8 cellular contexts compared by ENCODE assay signal in genomic region chr4:40551568-40552136, GRCh38.
A peak's percentile ranks its signal among the peaks of the same experiment; 100 is the strongest.
DNase-seq lines count a peak whose midpoint lies in the region; ATAC-seq, FAIRE-seq and TF ChIP-seq lines count a peak whose summit lies in the region.
"Not testable (repeated sequence)": the region's sequence is repeated elsewhere in the genome, so short reads cannot be mapped to it uniquely, and the experiment has no call there.

No MANE protein-coding gene starts in this region.

- not testable (repeated sequence) for TF ChIP-seq POLR2A in stomach (IDR thresholded peaks at IDR 0.05)

- not testable (repeated sequence) for H3K9me3 ChIP-seq in BLaER1; SU-DHL-6 (ENCODE audit: insufficient read depth, low read length); hepatocyte (ENCODE audit: low read depth); pancreas; stomach

- peak overlapping the region; percentile 84 for H3K4me3 Mint-ChIP-seq in activated T-helper 1 cell treated with anti-CD3 and anti-CD28 coated beads, Interleukin-12 subunit alpha, Interleukin-12 subunit beta, Interleukin-2, Interleukin-4 antibody, amounts not matched to agents 30 ng/mL and 10 ng/mL and 1 ng/mL, durations not matched to agents 14 hours and 24 hours and 36 hours
- peak overlapping the region; percentile 65 for H3K4me3 Mint-ChIP-seq in central memory CD8-positive, alpha-beta T cell

- not testable (repeated sequence) for FAIRE-seq in pancreas (lab: Jason Lieb, UNC)

- H3K4me1 ChIP-seq in BLaER1 (peaks cover 29% of the 10 kb centered on the region), hepatocyte (ENCODE audit: insufficient read depth) (peaks cover 30% of the 10 kb centered on the region), pancreas (peaks cover 20 to 37% (median 25%) of the 10 kb centered on the region in 3 donors), stomach (peaks cover 28 to 73% (median 32%) of the 10 kb centered on the region in 4 donors)

- H3K9me2 ChIP-seq in SU-DHL-6 (replicated peaks; ENCODE audit: insufficient read depth, low read length); hepatocyte (replicated peaks; ENCODE audit: insufficient read depth): not testable (repeated sequence)

- intact Hi-C loops in activated T-helper 1 cell treated with anti-CD3 and anti-CD28 coated beads, Interleukin-12 subunit alpha, Interleukin-12 subunit beta, Interleukin-2, Interleukin-4 antibody, amounts not matched to agents 30 ng/mL and 10 ng/mL and 1 ng/mL, durations not matched to agents 14 hours and 24 hours and 36 hours (cut with micrococcal nuclease) = loop anchor here (1.0 to 5.0 kb wide), 7 partner anchors 25 to 235 kb away; no protein-coding TSS in a partner anchor
- intact Hi-C loops in pancreas (cut with DNase I); stomach (cut with DNase I; ENCODE audit: low total_unique reads): not testable (repeated sequence)

- ATAC-seq in central memory CD8-positive, alpha-beta T cell (replicated peaks; ENCODE audit: extremely low read depth, poor library complexity, severe bottlenecking) = not testable (repeated sequence)
- ATAC-seq in pancreas = peak; percentile 2 to 31 (median 8)

- not testable (repeated sequence) for H3K27me3 ChIP-seq in BLaER1; SU-DHL-6 (ENCODE audit: low read length); hepatocyte; pancreas; stomach

- not testable (repeated sequence) for H3K79me2 ChIP-seq in SU-DHL-6 (ENCODE audit: insufficient read depth, low read length)
- H3K79me2 ChIP-seq in hepatocyte = peaks cover 53% of the 10 kb centered on the region

- TF ChIP-seq EP300 in stomach (IDR thresholded peaks at IDR 0.05) = not testable (repeated sequence)

- peaks cover 65% of the 10 kb centered on the region for H3K4me1 Mint-ChIP-seq in activated T-helper 1 cell treated with anti-CD3 and anti-CD28 coated beads, Interleukin-12 subunit alpha, Interleukin-12 subunit beta, Interleukin-2, Interleukin-4 antibody, amounts not matched to agents 30 ng/mL and 10 ng/mL and 1 ng/mL, durations not matched to agents 14 hours and 24 hours and 36 hours (ENCODE audit: low read depth)
- H3K4me1 Mint-ChIP-seq in central memory CD8-positive, alpha-beta T cell = peaks cover 11% of the 10 kb centered on the region

- H3K4me2 ChIP-seq in BLaER1 (peak overlapping the region; percentile 79), SU-DHL-6 (ENCODE audit: low read depth, low read length, poor library complexity, severe bottlenecking) (peak overlapping the region; percentile 31), hepatocyte (peak overlapping the region; percentile 71)

- not testable (repeated sequence) for TF ChIP-seq CTCF in SU-DHL-6 (IDR thresholded peaks at IDR 0.05; ENCODE audit: insufficient read depth, low read length, poor library complexity, severe bottlenecking); hepatocyte (IDR thresholded peaks at IDR 0.05; ENCODE audit: poor library complexity); pancreas (IDR thresholded peaks at IDR 0.05); stomach (IDR thresholded peaks at IDR 0.05)

- H3F3A ChIP-seq in SU-DHL-6 (ENCODE audit: insufficient read depth) = not testable (repeated sequence)

- not testable (repeated sequence) for H4K20me1 ChIP-seq in BLaER1; SU-DHL-6 (ENCODE audit: low read depth, low read length); hepatocyte (ENCODE audit: insufficient read depth, poor library complexity, severe bottlenecking)

- not testable (repeated sequence) for H3K36me3 Mint-ChIP-seq in activated T-helper 1 cell treated with anti-CD3 and anti-CD28 coated beads, Interleukin-12 subunit alpha, Interleukin-12 subunit beta, Interleukin-2, Interleukin-4 antibody, amounts not matched to agents 30 ng/mL and 10 ng/mL and 1 ng/mL, durations not matched to agents 14 hours and 24 hours and 36 hours (ENCODE audit: low read depth); central memory CD8-positive, alpha-beta T cell (ENCODE audit: insufficient read depth)

- peak overlapping the region; percentile 35; the same call in 1 of the 2 replicates for H3K9ac ChIP-seq in BLaER1
- not testable (repeated sequence) for H3K9ac ChIP-seq in SU-DHL-6 (ENCODE audit: low read length)

- DNase-seq in HT-29 (ENCODE audit: low spot score) (peak; percentile 32), pancreas (peak in 1 of 6 donors; percentile 26)
- DNase-seq in activated T-helper 1 cell treated with anti-CD3 and anti-CD28 coated beads, Interleukin-12 subunit alpha, Interleukin-12 subunit beta, Interleukin-2, Interleukin-4 antibody, amounts not matched to agents 30 ng/mL and 10 ng/mL and 1 ng/mL, durations not matched to agents 14 hours and 24 hours and 36 hours (ENCODE audit: low spot score); central memory CD8-positive, alpha-beta T cell (ENCODE audit: low spot score in 2 of 2); hepatocyte (ENCODE audit: low spot score); stomach: not testable (repeated sequence)

- not testable (repeated sequence) for H3K27me3 Mint-ChIP-seq in activated T-helper 1 cell treated with anti-CD3 and anti-CD28 coated beads, Interleukin-12 subunit alpha, Interleukin-12 subunit beta, Interleukin-2, Interleukin-4 antibody, amounts not matched to agents 30 ng/mL and 10 ng/mL and 1 ng/mL, durations not matched to agents 14 hours and 24 hours and 36 hours (ENCODE audit: insufficient read depth); central memory CD8-positive, alpha-beta T cell

- not testable (repeated sequence) for H3K4me3 ChIP-seq in BLaER1; SU-DHL-6 (ENCODE audit: insufficient read depth, low read length, poor library complexity, severe bottlenecking)
- H3K4me3 ChIP-seq in hepatocyte (peak overlapping the region; percentile 22), pancreas (peak overlapping the region in 2 of 4 donors; percentile 7 to 30), stomach (peak overlapping the region; percentile 9 to 22 (median 20))

- WGBS in hepatocyte (ENCODE audit: low lambda C conversion rate, missing lambda C conversion rate) = 86% methylated on average over 9 of the region's 9 CpGs
- WGBS in pancreas, 2 donors = 63 to 68% methylated on average over 9 of the region's 9 CpGs
- 55 to 63% (median 58%) methylated on average over 9 of the region's 9 CpGs for WGBS in stomach, 5 donors

- not testable (repeated sequence) for H2AFZ ChIP-seq in SU-DHL-6 (ENCODE audit: low read depth, low read length, severe bottlenecking)
- peak overlapping the region; percentile 45 for H2AFZ ChIP-seq in hepatocyte

- not testable (repeated sequence) for H3K36me3 ChIP-seq in BLaER1; SU-DHL-6 (ENCODE audit: low read length); hepatocyte (replicated peaks; ENCODE audit: insufficient read depth, low read depth); pancreas; stomach

- peak overlapping the region; percentile 81 for H3K27ac Mint-ChIP-seq in activated T-helper 1 cell treated with anti-CD3 and anti-CD28 coated beads, Interleukin-12 subunit alpha, Interleukin-12 subunit beta, Interleukin-2, Interleukin-4 antibody, amounts not matched to agents 30 ng/mL and 10 ng/mL and 1 ng/mL, durations not matched to agents 14 hours and 24 hours and 36 hours
- peak overlapping the region; percentile 67 for H3K27ac Mint-ChIP-seq in central memory CD8-positive, alpha-beta T cell (ENCODE audit: low read depth)

- H3K9me3 Mint-ChIP-seq in activated T-helper 1 cell treated with anti-CD3 and anti-CD28 coated beads, Interleukin-12 subunit alpha, Interleukin-12 subunit beta, Interleukin-2, Interleukin-4 antibody, amounts not matched to agents 30 ng/mL and 10 ng/mL and 1 ng/mL, durations not matched to agents 14 hours and 24 hours and 36 hours; central memory CD8-positive, alpha-beta T cell: not testable (repeated sequence)

- H3K27ac ChIP-seq in BLaER1 = peak overlapping the region; percentile 73; the same call in 1 of the 2 replicates
- not testable (repeated sequence) for H3K27ac ChIP-seq in SU-DHL-6 (ENCODE audit: low read depth, low read length)
- H3K27ac ChIP-seq in hepatocyte = peak overlapping the region; percentile 80
- peak overlapping the region in 3 of 4 donors; percentile 62 to 81 (median 79) for H3K27ac ChIP-seq in pancreas
- H3K27ac ChIP-seq in stomach = peak overlapping the region; percentile 72 to 89 (median 79)
